Comparison of ENCODE assay signal across 8 cellular contexts in the genomic region with DNA sequence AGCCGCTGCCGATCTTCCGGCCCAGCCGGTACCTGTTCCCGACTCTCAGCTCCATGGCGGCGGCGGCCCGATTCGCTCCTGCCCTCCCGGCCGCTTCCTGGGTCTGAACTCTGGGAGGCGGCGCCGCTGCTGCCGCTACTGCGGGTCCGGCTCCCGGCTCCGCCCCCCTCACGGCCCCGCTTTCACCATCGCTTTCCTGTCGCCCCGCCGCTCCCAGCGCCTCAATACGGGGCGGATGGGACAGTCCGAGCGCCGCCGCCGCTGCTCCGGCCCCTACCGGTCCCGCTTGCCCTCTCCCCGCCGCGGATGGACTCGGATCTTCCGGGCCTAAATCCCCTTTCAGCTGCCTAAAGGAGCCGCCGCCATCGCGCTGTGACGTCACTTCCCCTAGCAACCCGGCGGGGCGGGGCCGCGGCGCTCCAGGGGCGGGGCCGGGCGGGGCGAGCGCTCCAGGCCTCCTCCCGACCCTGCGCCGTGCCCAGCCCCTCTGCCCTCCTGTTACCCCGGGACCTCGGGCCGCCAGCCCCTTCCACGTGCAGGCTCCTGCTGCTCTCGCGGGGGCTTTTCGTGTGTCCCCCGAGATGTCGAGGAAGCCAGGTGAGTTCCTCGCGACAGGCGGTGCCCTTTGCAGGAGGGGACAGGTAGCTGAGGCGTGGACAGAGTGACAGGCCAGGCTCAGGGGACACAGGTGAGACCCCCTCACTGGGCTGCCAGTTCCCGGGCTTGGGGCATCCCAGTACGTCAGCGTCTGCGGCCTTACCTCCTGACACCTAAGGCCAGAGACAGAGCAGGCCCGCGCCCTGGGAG. TPM values are rescaled to one million over a fixed set of nuclear protein-coding genes. Genes with fewer than 3 reads are reported as not detected.
DNase-seq lines count a peak whose midpoint lies in the region; ATAC-seq and TF ChIP-seq lines count a peak whose summit lies in the region.

TSS of gene CSNK1D (minus strand) at position 374 of the 807 bp plus-strand sequence. CDS start at position 55, 319 bp downstream.

- ATAC-seq in GM21447 (IDR thresholded peaks at IDR 0.05; ENCODE audit: unreplicated experiment): peak; percentile 56

- CTCF ChIA-PET in Caco-2 (lab: Charles Lee): no interaction called here

- no peaks in the 10 kb centered on the region for H3K27me3 ChIP-seq in Caco-2 (replicated peaks; ENCODE audit: control insufficient read depth, insufficient read depth, low read length)
- no peaks in the 10 kb centered on the region for H3K27me3 ChIP-seq in mononuclear cell (ENCODE audit: insufficient read depth, low read length)

- H3K36me3 ChIP-seq in Caco-2 (ENCODE audit: control insufficient read depth, insufficient read depth, low read length): peaks cover 5% of the 10 kb centered on the region; the same call in 1 of the 2 replicates

- POLR2A ChIA-PET in Caco-2 (lab: Charles Lee): interaction anchor here (0.7 to 1.3 kb wide), 5 partner anchors 17 to 67 kb away, joined by 3 to 9 read pairs (median 5); no protein-coding TSS in a partner anchor

- peak; percentile 88 to 94 for DNase-seq in Caco-2
- DNase-seq in OCI-M1 (lab: John Stamatoyannopoulos, UW): peak; percentile 89
- DNase-seq in activated T-cell treated with anti-CD3 and anti-CD28 coated beads for 24 hours (ENCODE audit: low read depth): peak; percentile 91
- peak; percentile 88 for DNase-seq in epithelial cell of esophagus (ENCODE audit: low read depth)
- peak; percentile 89 to 90 for DNase-seq in stimulated activated CD8-positive, alpha-beta memory T cell treated with anti-CD3 and anti-CD28 coated beads, Interleukin-2, amount 100 ng/mL, for 48 hours (ENCODE audit: low read depth in 2 of 2)

- H3K4me3 Mint-ChIP-seq in Caco-2 (ENCODE audit: unreplicated experiment) (peak within 1 kb of the TSS; percentile 75), IgD-negative memory B cell (peak within 1 kb of the TSS; percentile 89 to 99 (median 92))

- H3K9me3 Mint-ChIP-seq in Caco-2 (ENCODE audit: unreplicated experiment): no peaks in the 10 kb centered on the region
- H3K9me3 Mint-ChIP-seq in IgD-negative memory B cell: no peaks in the 10 kb centered on the region

- intact Hi-C loops in Caco-2 (cut with micrococcal nuclease; ENCODE audit: unreplicated experiment): loop anchor here (2.0 kb wide), 1 partner anchor 15 kb away; no protein-coding TSS in a partner anchor

- TF ChIP-seq CTCF in Caco-2 (IDR thresholded peaks at IDR 0.05; ENCODE audit: insufficient read depth in 1 of 2, low read depth in 1 of 2, low read length in 1 of 2, severe bottlenecking in 1 of 2, unreplicated experiment in 1 of 2): no peak
- TF ChIP-seq CTCF in epithelial cell of esophagus (IDR thresholded peaks at IDR 0.05; ENCODE audit: insufficient read depth, low read depth, low read length, missing control alignments): no peak

- H3K4me1 Mint-ChIP-seq in Caco-2 (ENCODE audit: low read depth, unreplicated experiment) (peaks cover 51% of the 10 kb centered on the region), IgD-negative memory B cell (peaks cover 25 to 30% (median 28%) of the 10 kb centered on the region in 3 donors)

- BruUV-seq in Caco-2 (replicated peaks; lab: Mats Ljungman, UMichigan): no TSS peak

- H3K4me3 ChIP-seq in Caco-2 (ENCODE audit: low read depth, low read length): peak within 1 kb of the TSS; percentile 94
- peak within 1 kb of the TSS; percentile 83 for H3K4me3 ChIP-seq in epithelial cell of esophagus (ENCODE audit: low read length)
- peak within 1 kb of the TSS; percentile 63 for H3K4me3 ChIP-seq in mononuclear cell (ENCODE audit: low read length)

- H3K36me3 Mint-ChIP-seq in Caco-2 (ENCODE audit: insufficient read depth, unreplicated experiment): peaks cover 52% of the 10 kb centered on the region
- peaks cover 5% of the 10 kb centered on the region for H3K36me3 Mint-ChIP-seq in IgD-negative memory B cell

- H3K4me1 ChIP-seq in Caco-2: peaks cover 62% of the 10 kb centered on the region
- H3K4me1 ChIP-seq in mononuclear cell (ENCODE audit: insufficient read depth, low read length): peaks cover 51% of the 10 kb centered on the region

- H3K27ac Mint-ChIP-seq in Caco-2 (ENCODE audit: unreplicated experiment) (peak within 1 kb of the TSS; percentile 98), IgD-negative memory B cell (peak within 1 kb of the TSS; percentile 90 to 99 (median 98))

- H3K9me3 ChIP-seq in Caco-2: no peaks in the 10 kb centered on the region
- no peaks in the 10 kb centered on the region for H3K9me3 ChIP-seq in mononuclear cell (ENCODE audit: low read depth, low read length)

- H3K27me3 Mint-ChIP-seq in Caco-2 (ENCODE audit: insufficient read depth, unreplicated experiment) (no peaks in the 10 kb centered on the region), IgD-negative memory B cell (peaks cover 9% of the 10 kb centered on the region)

RNA-seq across cellular contexts. Expression of gene CSNK1D, which starts in this region (rescaled TPM):
- total RNA-seq in Caco-2 (2022): 196 TPM in 2 replicates
- polyA plus RNA-seq in IgD-negative memory B cell: 78.3 TPM
- total RNA-seq in mononuclear cell: 89.3 TPM

Comparison
In these comparisons a context has a peak if more than half of its experiments do, and no peak if none do; other contexts are left out.
1. Peak in every context shown above with its lines: DNase-seq, ATAC-seq and H3K4me3 ChIP-seq.